11 cellular contexts compared by ENCODE assay signal in genomic region chr17:75707096-75707720, GRCh38. TPM values are rescaled to one million over a fixed set of nuclear protein-coding genes. Genes with fewer than 3 reads are reported as not detected.
DNase-seq lines count a peak whose midpoint lies in the region; ATAC-seq and TF ChIP-seq lines count a peak whose summit lies in the region.
"Had no signal": no experiment of that assay in that cellular context is flagged by ENCODE, and none has a peak within 500 bp of the region (broad histone marks: within the 10 kb centered on the region; RNA-seq: fewer than 3 reads in every experiment).

No MANE protein-coding gene starts in this region.

- DNase-seq in HPDE6-E6E7 (ENCODE audit: extremely low spot score): peak; percentile 76
- peak; percentile 71 for DNase-seq in astrocyte of the spinal cord (ENCODE audit: low read depth, low spot score)
- peak in 1 of 2 donors; percentile 69 for DNase-seq in heart right ventricle
- no peak for DNase-seq in NCI-H1417 (lab: John Stamatoyannopoulos, UW)
- no peak for DNase-seq in NCI-H345 (lab: John Stamatoyannopoulos, UW)
- DNase-seq: activated CD4-positive, alpha-beta T cell treated with anti-CD3 and anti-CD28 coated beads for 36 hours; cerebellar nuclear complex; NCI-H526 had no signal

- peaks cover 0 to 69% (median 47%) of the 10 kb centered on the region in 9 donors for H3K36me3 ChIP-seq in heart right ventricle

- WGBS in heart right ventricle, 2 donors: 71 to 75% methylated on average over 14 of the region's 14 CpGs

- H3K27me3 ChIP-seq in heart right ventricle: no peaks in the 10 kb centered on the region

- peaks cover 0 to 35% (median 16%) of the 10 kb centered on the region in 9 donors for H3K4me1 ChIP-seq in heart right ventricle

- intact Hi-C loops in heart right ventricle (cut with DNase I): no loop called here

- peak; percentile 66 to 87 (median 78) for ATAC-seq in heart right ventricle
- no peak for ATAC-seq in GM19035 (IDR thresholded peaks at IDR 0.05; ENCODE audit: unreplicated experiment)
- ATAC-seq in HG03565 (IDR thresholded peaks at IDR 0.05; ENCODE audit: unreplicated experiment): no peak
- ATAC-seq: activated CD4-positive, alpha-beta T cell treated with anti-CD3 and anti-CD28 coated beads for 36 hours had no signal

- H3K4me3 ChIP-seq in astrocyte of the spinal cord (ENCODE audit: low read depth, low read length): no peak overlapping the region
- no peak overlapping the region for H3K4me3 ChIP-seq in heart right ventricle
- no peak overlapping the region for H3K4me3 ChIP-seq in skin epidermis

- TF ChIP-seq CTCF in astrocyte of the spinal cord (IDR thresholded peaks at IDR 0.05; ENCODE audit: low read depth, low read length) (no peak), heart right ventricle (IDR thresholded peaks at IDR 0.05) (no peak)

- H3K9me3 ChIP-seq in heart right ventricle: no peaks in the 10 kb centered on the region

- H3K27ac ChIP-seq in heart right ventricle (peak overlapping the region in 9 of 10 donors; percentile 42 to 73 (median 66)), skin epidermis (peak overlapping the region in 19 of 21 experiments; percentile 22 to 76 (median 51))

- in situ Hi-C loops in astrocyte of the spinal cord (cut with HindIII; ENCODE audit: low sequenced_read_pairs): no loop called here

RNA-seq across cellular contexts. Expression of gene ITGB4, which starts 14.1 kb away (rescaled TPM):
- 10 to 100 TPM in 2 of 10 donors, 1 to 10 TPM in 8; 4.7 to 11.3 (median 9.0) TPM for total RNA-seq in heart right ventricle
- 10 to 100 TPM in 1 of 2 donors, 1 to 10 TPM in 1; 4.6 to 17.0 TPM for polyA plus RNA-seq in heart right ventricle

RNA-seq across cellular contexts. Expression of gene SAP30BP, which starts 40.1 kb away (rescaled TPM):
- total RNA-seq in heart right ventricle: 10 to 100 TPM; 41.7 to 64.4 (median 55.8) TPM
- polyA plus RNA-seq in heart right ventricle: 100 to 1,000 TPM in 1 of 2 donors, 10 to 100 TPM in 1; 78.4 to 115 TPM

RNA-seq across cellular contexts. Expression of gene RECQL5, which starts 40.3 kb away (rescaled TPM):
- total RNA-seq in heart right ventricle: 10 to 100 TPM in 8 of 10 donors, 1 to 10 TPM in 2; 9.2 to 14.4 (median 10.7) TPM
- 10 to 100 TPM in 1 of 2 donors, 1 to 10 TPM in 1; 6.3 to 32.1 TPM for polyA plus RNA-seq in heart right ventricle

RNA-seq across cellular contexts. Expression of gene GALK1, which starts 57.8 kb away (rescaled TPM):
- total RNA-seq in heart right ventricle: 10 to 100 TPM in 6 of 10 donors, 1 to 10 TPM in 4; 5.2 to 26.4 (median 11.3) TPM
- polyA plus RNA-seq in heart right ventricle: 10 to 100 TPM; 29.2 to 44.6 TPM

Comparison
In these comparisons a context has a peak if more than half of its experiments do, and no peak if none do; other contexts are left out.
1. DNase-seq: peak in HPDE6-E6E7 (single experiment) and astrocyte of the spinal cord (single experiment); none in NCI-H1417 (0 of 3) and NCI-H345 (single experiment).
2. ATAC-seq: peak in heart right ventricle (8 of 8); none in GM19035 (single experiment) and HG03565 (single experiment).